In genomic region chr5:122419195-122419894, GRCh38 we compare ENCODE assay signal across 1 cellular context.
A peak's percentile ranks its signal among the peaks of the same experiment; 100 is the strongest.
TF ChIP-seq lines count a peak whose summit lies in the region.

No MANE protein-coding gene starts in this region.

TF ChIP-seq in K562, 482 proteins besides CTCF, POLR2A, EP300 and RAD21:
- TF ChIP-seq GMEB1 (CRISPR knock-in tag; IDR thresholded peaks at IDR 0.05) (no peak), PRMT5 (CRISPR knock-in tag; IDR thresholded peaks at IDR 0.05) (no peak), TEAD4 (IDR thresholded peaks at IDR 0.05; ENCODE audit: low read length) (no peak), TEAD4 (CRISPR knock-in tag; IDR thresholded peaks at IDR 0.05; ENCODE audit: borderline replicate concordance) (no peak), ZNF316 (IDR thresholded peaks at IDR 0.05) (peak; percentile 51), ZNF551 (CRISPR knock-in tag; IDR thresholded peaks at IDR 0.05) (no peak), ETS2 (tag; IDR thresholded peaks at IDR 0.05; ENCODE audit: borderline replicate concordance, poor library complexity, severe bottlenecking) (no peak)
